25 cellular contexts compared by ENCODE assay signal in the genomic region with DNA sequence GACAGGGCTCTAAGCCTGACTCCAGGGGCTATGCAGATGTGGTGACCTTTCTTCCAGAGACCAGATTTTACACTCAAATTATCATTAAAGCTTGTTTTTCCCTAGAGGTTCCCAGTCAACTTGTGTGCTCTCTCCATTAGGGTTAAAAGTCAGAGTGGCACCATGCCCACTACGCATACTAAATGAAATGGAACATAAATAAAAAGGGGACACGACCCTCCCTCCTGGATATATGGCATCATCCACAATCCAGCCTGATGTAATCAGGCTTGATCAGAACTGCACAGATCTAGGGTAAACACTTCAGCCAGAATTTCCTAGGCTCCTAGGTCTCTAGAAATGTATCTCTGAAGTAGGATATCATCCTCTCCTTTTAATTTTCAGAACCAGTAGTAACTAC.
"Had no signal": no experiment of that assay in that cellular context is flagged by ENCODE, and none has a peak within 500 bp of the region (broad histone marks: within the 10 kb centered on the region; RNA-seq: fewer than 3 reads in every experiment).

No MANE protein-coding gene starts in this region.

- H3K27me3 ChIP-seq: left lung, neutrophil, right atrium auricular region, right lobe of liver, stomach, suprapubic skin, tibial artery, upper lobe of right lung had no signal

- H3K36me3 ChIP-seq: left lung, lower lobe of right lung, neutrophil, right atrium auricular region, right lobe of liver, stomach, suprapubic skin, thoracic aorta, tibial artery, upper lobe of right lung had no signal

- H3K9me3 ChIP-seq: left lung, lower lobe of right lung, neutrophil, psoas muscle, right atrium auricular region, right lobe of liver, stomach, suprapubic skin, thoracic aorta, tibial artery, upper lobe of right lung had no signal

- H3K4me1 ChIP-seq: left lung, lower lobe of right lung, parathyroid adenoma, psoas muscle, right atrium auricular region, right lobe of liver, stomach, suprapubic skin, tibial artery, upper lobe of right lung had no signal

- DNase-seq: hippocampal formation; kidney; left colon; left lung; lower lobe of right lung; mammary epithelial cell; mesenchymal stem cell; naive thymus-derived CD8-positive, alpha-beta T cell; occipital lobe; psoas muscle; right lobe of liver; stimulated activated CD4-positive, alpha-beta T cell treated with anti-CD3 and anti-CD28 coated beads, Interleukin-2, amount 100 ng/mL, for 24 hours; stimulated activated CD4-positive, alpha-beta T cell treated with anti-CD3 and anti-CD28 coated beads, Interleukin-4, amount 100 ng/mL, for 1 hour; stimulated activated naive B cell treated with anti-CD40 and anti-IgM and Interleukin-4, amounts not matched to agents 10 μg/mL and 1 μg/mL and 100 μg/mL, for 72 hours; stimulated activated naive CD8-positive, alpha-beta T cell treated with anti-CD3 and anti-CD28 coated beads, Interleukin-15, Interleukin-2, amounts not matched to agents 100 U/mL and 50 U/mL, for 24 hours; stomach; tibial artery; trophoblast cell; upper lobe of right lung had no signal

- H3K4me3 ChIP-seq: left lung, lower lobe of right lung, psoas muscle, right atrium auricular region, right lobe of liver, smooth muscle cell, stomach, suprapubic skin, thoracic aorta, tibial artery, upper lobe of right lung had no signal
